21 cellular contexts compared by ENCODE assay signal in the genomic region with DNA sequence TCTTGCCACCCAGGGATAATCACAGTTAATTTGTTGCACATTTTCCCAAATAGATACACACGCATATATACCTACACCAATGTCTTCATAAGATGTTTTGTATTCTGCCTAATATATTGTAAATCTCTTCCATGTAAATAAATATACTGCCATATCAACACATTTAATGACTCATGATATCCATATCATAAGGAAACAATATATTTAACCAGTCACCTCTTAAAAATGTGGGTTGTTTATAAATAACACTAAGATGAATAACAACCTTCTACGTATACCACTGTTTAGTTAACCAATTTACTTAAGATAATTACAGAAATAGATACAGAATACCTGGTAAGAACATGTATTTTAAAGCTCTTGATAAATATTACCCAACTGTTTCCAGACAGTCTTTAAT. TPM values are rescaled to one million over a fixed set of nuclear protein-coding genes. Genes with fewer than 3 reads are reported as not detected.
DNase-seq lines count a peak whose midpoint lies in the region; ATAC-seq, FAIRE-seq and TF ChIP-seq lines count a peak whose summit lies in the region.
"Had no signal": no experiment of that assay in that cellular context is flagged by ENCODE, and none has a peak within 500 bp of the region (broad histone marks: within the 10 kb centered on the region; RNA-seq: fewer than 3 reads in every experiment).

No MANE protein-coding gene starts in this region.

- no peak overlapping the region for H3K23ac ChIP-seq in mesenchymal stem cell (ENCODE audit: low read length in 2 of 2)

- H3K4me1 ChIP-seq in endodermal cell (ENCODE audit: control insufficient read depth, insufficient read depth, low read length) = no peaks in the 10 kb centered on the region
- H3K4me1 ChIP-seq in mesenchymal stem cell (ENCODE audit: control insufficient read depth, insufficient read depth, low read depth, low read length) = no peaks in the 10 kb centered on the region
- H3K4me1 ChIP-seq in colonic mucosa = no peaks in the 10 kb centered on the region
- H3K4me1 ChIP-seq: BLaER1 treated with 17β-estradiol and CSF1 and Interleukin-3, amounts not matched to agents 10 nM and 100 nM had no signal

- no peak overlapping the region for H2BK120ac ChIP-seq in mesenchymal stem cell (ENCODE audit: low read depth, low read length)

- no peak overlapping the region for H2BK5ac ChIP-seq in mesenchymal stem cell (ENCODE audit: low read depth, low read length, poor library complexity, severe bottlenecking)

- H3K14ac ChIP-seq in mesenchymal stem cell (ENCODE audit: low read length in 2 of 2) = no peak overlapping the region

- no peak for FAIRE-seq in GM19239 (lab: Jason Lieb, UNC)
- FAIRE-seq: GM12878, H54, HTR-8/SVneo had no signal

- H3K9me3 ChIP-seq in endodermal cell (ENCODE audit: control insufficient read depth, low read length) = peaks cover 12% of the 10 kb centered on the region
- H3K9me3 ChIP-seq in mesenchymal stem cell (ENCODE audit: control insufficient read depth, low read length) = no peaks in the 10 kb centered on the region
- H3K9me3 ChIP-seq in colonic mucosa = no peaks in the 10 kb centered on the region
- no peaks in the 10 kb centered on the region for H3K9me3 ChIP-seq in WERI-Rb-1 (ENCODE audit: severe bottlenecking)
- H3K9me3 ChIP-seq: BLaER1 treated with 17β-estradiol and CSF1 and Interleukin-3, amounts not matched to agents 10 nM and 100 nM had no signal

- POLR2A ChIA-PET in RWPE1 (lab: Yijun Ruan, JAX; ENCODE audit: low non-redundant PET) = no interaction called here

- H3K79me1 ChIP-seq in mesenchymal stem cell (replicated peaks; ENCODE audit: low read length, poor library complexity, severe bottlenecking) = no peaks in the 10 kb centered on the region

- H3K27ac Mint-ChIP-seq in endodermal cell = no peak overlapping the region
- H3K27ac Mint-ChIP-seq in stimulated activated naive B cell treated with anti-CD40 and anti-IgM and Interleukin-4, amounts not matched to agents 10 μg/mL and 1 μg/mL and 100 μg/mL, for 72 hours = peak overlapping the region; percentile 31
- H3K27ac Mint-ChIP-seq: B cell; CD8-positive, alpha-beta T cell; GM23338 had no signal

- no peak for ATAC-seq in stimulated activated naive B cell treated with anti-CD40 and anti-IgM and Interleukin-4, amounts not matched to agents 10 μg/mL and 1 μg/mL and 100 μg/mL, for 72 hours (replicated peaks)
- ATAC-seq: CD8-positive, alpha-beta T cell; GM12878; GM23338 had no signal

- DNase-seq in RWPE1 (ENCODE audit: low spot score) (peak; percentile 18), endodermal cell (no peak), mesenchymal stem cell (peak; percentile 14), GM19239 (ENCODE audit: insufficient read length, low spot score) (no peak), colonic mucosa (no peak), WERI-Rb-1 (no peak)
- DNase-seq in stimulated activated naive B cell treated with anti-CD40 and anti-IgM and Interleukin-4, amounts not matched to agents 10 μg/mL and 1 μg/mL and 100 μg/mL, for 72 hours = no peak
- DNase-seq: Calu3; CD8-positive, alpha-beta T cell; DMS 273 treated with DMSO at 0.1 percent for 48 hours; DMS53; DND-41; EL; HCEC 1CT; IMR-90 had no signal

- H4K8ac ChIP-seq in mesenchymal stem cell (ENCODE audit: low read length) = no peak overlapping the region

- 83% methylated on average over 2 of the region's 2 CpGs; no CpG with 5 or more reads in 1 of the 2 experiments for WGBS in endodermal cell (ENCODE audit: insufficient coverage in 1 of 2, insufficient read length in 1 of 2), 2 experiments
- WGBS in mesenchymal stem cell = 67% methylated on average over 1 of the region's 2 CpGs

- no peaks in the 10 kb centered on the region for H3K27me3 Mint-ChIP-seq in endodermal cell (ENCODE audit: insufficient read depth)
- no peaks in the 10 kb centered on the region for H3K27me3 Mint-ChIP-seq in stimulated activated naive B cell treated with anti-CD40 and anti-IgM and Interleukin-4, amounts not matched to agents 10 μg/mL and 1 μg/mL and 100 μg/mL, for 72 hours
- H3K27me3 Mint-ChIP-seq: B cell had no signal

- H3K36me3 ChIP-seq in endodermal cell (ENCODE audit: control insufficient read depth, insufficient read depth, low read length) (no peaks in the 10 kb centered on the region), mesenchymal stem cell (ENCODE audit: control insufficient read depth in 1 of 2, insufficient read depth in 2 of 2, low read depth in 1 of 2, low read length in 2 of 2) (no peaks in the 10 kb centered on the region), colonic mucosa (no peaks in the 10 kb centered on the region), WERI-Rb-1 (no peaks in the 10 kb centered on the region)
- H3K36me3 ChIP-seq: BLaER1 treated with 17β-estradiol and CSF1 and Interleukin-3, amounts not matched to agents 10 nM and 100 nM had no signal

- no peak overlapping the region for H3K4me2 ChIP-seq in mesenchymal stem cell (ENCODE audit: low read length, poor library complexity, severe bottlenecking)
- H3K4me2 ChIP-seq: BLaER1 treated with 17β-estradiol and CSF1 and Interleukin-3, amounts not matched to agents 10 nM and 100 nM; GM23338 had no signal

- no peak overlapping the region for H2AFZ ChIP-seq in mesenchymal stem cell (ENCODE audit: low read depth, low read length)
- H2AFZ ChIP-seq: GM23338 had no signal

- H3K4ac ChIP-seq in mesenchymal stem cell (ENCODE audit: low read depth in 1 of 2, low read length in 2 of 2) = no peak overlapping the region

- no peak overlapping the region for H2AK5ac ChIP-seq in mesenchymal stem cell (ENCODE audit: low read length, severe bottlenecking)

- peaks cover 12% of the 10 kb centered on the region for H3K36me3 Mint-ChIP-seq in endodermal cell (ENCODE audit: low read depth)
- H3K36me3 Mint-ChIP-seq in stimulated activated naive B cell treated with anti-CD40 and anti-IgM and Interleukin-4, amounts not matched to agents 10 μg/mL and 1 μg/mL and 100 μg/mL, for 72 hours = no peaks in the 10 kb centered on the region
- H3K36me3 Mint-ChIP-seq: CD8-positive, alpha-beta T cell had no signal

- no peak overlapping the region for H4K91ac ChIP-seq in mesenchymal stem cell (ENCODE audit: low read length)

- H3K9me3 Mint-ChIP-seq in endodermal cell = no peaks in the 10 kb centered on the region
- H3K9me3 Mint-ChIP-seq in stimulated activated naive B cell treated with anti-CD40 and anti-IgM and Interleukin-4, amounts not matched to agents 10 μg/mL and 1 μg/mL and 100 μg/mL, for 72 hours = no peaks in the 10 kb centered on the region
- H3K9me3 Mint-ChIP-seq: CD8-positive, alpha-beta T cell; GM23338 had no signal

- no peak overlapping the region for H2BK12ac ChIP-seq in mesenchymal stem cell (ENCODE audit: low read length in 2 of 2)

- no peak overlapping the region for H3K4me3 Mint-ChIP-seq in endodermal cell
- H3K4me3 Mint-ChIP-seq in stimulated activated naive B cell treated with anti-CD40 and anti-IgM and Interleukin-4, amounts not matched to agents 10 μg/mL and 1 μg/mL and 100 μg/mL, for 72 hours = no peak overlapping the region
- H3K4me3 Mint-ChIP-seq: B cell; CD8-positive, alpha-beta T cell; GM23338 had no signal

- H3K9ac ChIP-seq in endodermal cell (ENCODE audit: extremely low read depth, low read length, poor library complexity, severe bottlenecking) = no peak overlapping the region
- H3K9ac ChIP-seq in mesenchymal stem cell (ENCODE audit: low read length) = no peak overlapping the region
- H3K9ac ChIP-seq in colonic mucosa (ENCODE audit: low read depth in 2 of 2, low read length in 2 of 2) = no peak overlapping the region
- H3K9ac ChIP-seq: BLaER1 treated with 17β-estradiol and CSF1 and Interleukin-3, amounts not matched to agents 10 nM and 100 nM had no signal

- no peak for TF ChIP-seq CTCF in RWPE1 (conservative IDR thresholded peaks at IDR 0.05; ENCODE audit: low read depth)
- no peak for TF ChIP-seq CTCF in endodermal cell (conservative IDR thresholded peaks at IDR 0.05)
- no peak for TF ChIP-seq CTCF in colonic mucosa (IDR thresholded peaks at IDR 0.05)
- no peak for TF ChIP-seq CTCF in WERI-Rb-1 (IDR thresholded peaks at IDR 0.05; ENCODE audit: low read depth, low read length)

- H3K4me1 Mint-ChIP-seq in endodermal cell = peaks cover 8% of the 10 kb centered on the region
- H3K4me1 Mint-ChIP-seq in stimulated activated naive B cell treated with anti-CD40 and anti-IgM and Interleukin-4, amounts not matched to agents 10 μg/mL and 1 μg/mL and 100 μg/mL, for 72 hours = no peaks in the 10 kb centered on the region
- H3K4me1 Mint-ChIP-seq: B cell, GM23338 had no signal

- no peak overlapping the region for H3K4me3 ChIP-seq in endodermal cell (ENCODE audit: low read length)
- no peak overlapping the region for H3K4me3 ChIP-seq in mesenchymal stem cell (ENCODE audit: insufficient read depth in 1 of 2, low read depth in 1 of 2, low read length in 2 of 2)
- no peak overlapping the region for H3K4me3 ChIP-seq in colonic mucosa
- H3K4me3 ChIP-seq in WERI-Rb-1 (ENCODE audit: low read depth, low read length) = no peak overlapping the region
- H3K4me3 ChIP-seq: BLaER1 treated with 17β-estradiol and CSF1 and Interleukin-3, amounts not matched to agents 10 nM and 100 nM; GM12878; GM23338 had no signal

- H3K18ac ChIP-seq in mesenchymal stem cell (ENCODE audit: low read depth in 1 of 2, low read length in 2 of 2) = no peak overlapping the region

- H3K27ac ChIP-seq in RWPE1 = no peak overlapping the region
- peak overlapping the region; percentile 44 for H3K27ac ChIP-seq in endodermal cell (ENCODE audit: low read depth, low read length)
- H3K27ac ChIP-seq in mesenchymal stem cell (ENCODE audit: low read length, poor library complexity, severe bottlenecking) = no peak overlapping the region
- no peak overlapping the region for H3K27ac ChIP-seq in colonic mucosa
- H3K27ac ChIP-seq in WERI-Rb-1 = no peak overlapping the region
- H3K27ac ChIP-seq: BLaER1 treated with 17β-estradiol and CSF1 and Interleukin-3, amounts not matched to agents 10 nM and 100 nM had no signal

- no peaks in the 10 kb centered on the region for H3K27me3 ChIP-seq in endodermal cell (ENCODE audit: control insufficient read depth, insufficient read depth, low read length, poor library complexity, severe bottlenecking)
- H3K27me3 ChIP-seq in mesenchymal stem cell (ENCODE audit: control insufficient read depth in 1 of 2, insufficient read depth in 1 of 2, low read length in 2 of 2) = no peaks in the 10 kb centered on the region
- H3K27me3 ChIP-seq in colonic mucosa = no peaks in the 10 kb centered on the region
- H3K27me3 ChIP-seq in WERI-Rb-1 (ENCODE audit: insufficient read depth, low read depth, severe bottlenecking) = no peaks in the 10 kb centered on the region
- H3K27me3 ChIP-seq: BLaER1 treated with 17β-estradiol and CSF1 and Interleukin-3, amounts not matched to agents 10 nM and 100 nM had no signal

- CTCF ChIA-PET in RWPE1 (lab: Yijun Ruan, JAX) = no interaction called here

- intact Hi-C loops in colonic mucosa (cut with DNase I) = no loop called here

- no peak overlapping the region for H2BK15ac ChIP-seq in mesenchymal stem cell (ENCODE audit: low read depth, poor library complexity, severe bottlenecking)

RNA-seq across cellular contexts. Expression of a gene that starts 38.2 kb away (rescaled TPM):
- total RNA-seq in endodermal cell (10 to 100 TPM; 67.2 to 75.7 TPM), colonic mucosa (10 to 100 TPM; 11.8 to 17.1 TPM)
- 69.3 TPM for polyA plus RNA-seq in endodermal cell (2013, experiment 1 of 2)
- 59.2 TPM for polyA plus RNA-seq in endodermal cell (2013, experiment 2 of 2)
- polyA plus RNA-seq in mesenchymal stem cell (2013, experiment 1 of 2) = 5.9 TPM
- polyA plus RNA-seq in mesenchymal stem cell (2013, experiment 2 of 2) = 6.2 TPM

Comparison
In these comparisons a context has a peak if more than half of its experiments do, and no peak if none do; other contexts are left out.
1. DNase-seq: peak in RWPE1 (single experiment) and mesenchymal stem cell (single experiment); none in endodermal cell (single experiment), stimulated activated naive B cell treated with anti-CD40 and anti-IgM and Interleukin-4, amounts not matched to agents 10 μg/mL and 1 μg/mL and 100 μg/mL, for 72 hours (single experiment), GM19239 (single experiment), colonic mucosa (single experiment) and WERI-Rb-1 (single experiment).